In genomic region chr10:116756277-116756676, GRCh38 we compare ENCODE assay signal across 17 cellular contexts. TPM values are rescaled to one million over a fixed set of nuclear protein-coding genes. Genes with fewer than 3 reads are reported as not detected.
A peak's percentile ranks its signal among the peaks of the same experiment; 100 is the strongest.
DNase-seq lines count a peak whose midpoint lies in the region; ATAC-seq, FAIRE-seq and TF ChIP-seq lines count a peak whose summit lies in the region.
"Had no signal": no experiment of that assay in that cellular context is flagged by ENCODE, and none has a peak within 500 bp of the region (broad histone marks: within the 10 kb centered on the region; RNA-seq: fewer than 3 reads in every experiment).

No MANE protein-coding gene starts in this region.

- no peak overlapping the region for H3K9ac ChIP-seq in astrocyte (ENCODE audit: low read length)
- H3K9ac ChIP-seq: KMS-11 had no signal

- no peak overlapping the region for H3K27ac ChIP-seq in astrocyte (ENCODE audit: low read depth, low read length)
- no peak overlapping the region for H3K27ac ChIP-seq in upper lobe of right lung
- H3K27ac ChIP-seq in CD4-positive, alpha-beta T cell (ENCODE audit: low read depth, low read length): no peak overlapping the region
- H3K27ac ChIP-seq: hepatocyte, KMS-11 had no signal

- no peak for TF ChIP-seq CTCF in astrocyte (IDR thresholded peaks at IDR 0.05; ENCODE audit: insufficient read depth, low read depth, low read length)
- TF ChIP-seq CTCF in nephron (IDR thresholded peaks at IDR 0.05; ENCODE audit: unreplicated experiment in 3 of 3): no peak
- no peak for TF ChIP-seq CTCF in upper lobe of right lung (IDR thresholded peaks at IDR 0.05)
- TF ChIP-seq CTCF in CD4-positive, alpha-beta T cell (IDR thresholded peaks at IDR 0.05): no peak

- peak overlapping the region; percentile 65 for H2AFZ ChIP-seq in astrocyte (ENCODE audit: low read depth, low read length)
- H2AFZ ChIP-seq: hepatocyte had no signal

- no peak for DNase-seq in astrocyte (ENCODE audit: low read depth)
- peak; percentile 73 for DNase-seq in Right ventricle myocardium superior
- peak; percentile 61 for DNase-seq in upper lobe of right lung
- DNase-seq in activated T-helper 1 cell treated with anti-CD3 and anti-CD28 coated beads, Interleukin-12 subunit alpha, Interleukin-12 subunit beta, Interleukin-2, Interleukin-4 antibody, amounts not matched to agents 30 ng/mL and 10 ng/mL and 1 ng/mL, durations not matched to agents 14 hours and 24 hours and 36 hours (ENCODE audit: low spot score): no peak
- no peak for DNase-seq in CD4-positive, alpha-beta T cell
- DNase-seq: NCI-H187 treated with DMSO at 0.1 percent for 48 hours, NCI-H69, retina, SHP77 had no signal

- H3K9me3 ChIP-seq in astrocyte (ENCODE audit: insufficient read depth, low read depth, low read length): no peaks in the 10 kb centered on the region
- no peaks in the 10 kb centered on the region for H3K9me3 ChIP-seq in upper lobe of right lung
- peaks cover 5% of the 10 kb centered on the region for H3K9me3 ChIP-seq in CD4-positive, alpha-beta T cell (ENCODE audit: control insufficient read depth, low read length)

- H3K27me3 ChIP-seq in astrocyte (ENCODE audit: insufficient read depth, low read length): peaks cover 2% of the 10 kb centered on the region
- no peaks in the 10 kb centered on the region for H3K27me3 ChIP-seq in upper lobe of right lung
- peaks cover 15% of the 10 kb centered on the region for H3K27me3 ChIP-seq in CD4-positive, alpha-beta T cell (ENCODE audit: control insufficient read depth, insufficient read depth, low read length)

- POLR2A ChIA-PET in CD4-positive, alpha-beta T cell (lab: Charles Lee): no interaction called here

- H3K4me1 ChIP-seq in astrocyte (ENCODE audit: insufficient read depth, low read length) (no peaks in the 10 kb centered on the region), upper lobe of right lung (no peaks in the 10 kb centered on the region)

- no peaks in the 10 kb centered on the region for H3K79me2 ChIP-seq in astrocyte (ENCODE audit: insufficient read depth, low read length)
- H3K79me2 ChIP-seq: hepatocyte had no signal

- H3K36me3 ChIP-seq in astrocyte (ENCODE audit: insufficient read depth, low read length): no peaks in the 10 kb centered on the region
- no peaks in the 10 kb centered on the region for H3K36me3 ChIP-seq in upper lobe of right lung

- peaks cover 11% of the 10 kb centered on the region for H3K27me3 Mint-ChIP-seq in astrocyte (ENCODE audit: low read depth, unreplicated experiment)
- H3K27me3 Mint-ChIP-seq in nephron (ENCODE audit: low read depth): peaks cover 24% of the 10 kb centered on the region
- peaks cover 7% of the 10 kb centered on the region for H3K27me3 Mint-ChIP-seq in activated T-helper 1 cell treated with anti-CD3 and anti-CD28 coated beads, Interleukin-12 subunit alpha, Interleukin-12 subunit beta, Interleukin-2, Interleukin-4 antibody, amounts not matched to agents 30 ng/mL and 10 ng/mL and 1 ng/mL, durations not matched to agents 14 hours and 24 hours and 36 hours (ENCODE audit: insufficient read depth)
- H3K27me3 Mint-ChIP-seq in CD4-positive, alpha-beta T cell: peaks cover 77% of the 10 kb centered on the region

- no peaks in the 10 kb centered on the region for H4K20me1 ChIP-seq in astrocyte (ENCODE audit: insufficient read depth, low read length)

- no peak for FAIRE-seq in astrocyte (lab: Jason Lieb, UNC)
- FAIRE-seq: TTC549 had no signal

- no peaks in the 10 kb centered on the region for H3K36me3 Mint-ChIP-seq in astrocyte (ENCODE audit: low read depth, unreplicated experiment)
- H3K36me3 Mint-ChIP-seq in nephron (ENCODE audit: low read depth): no peaks in the 10 kb centered on the region
- H3K36me3 Mint-ChIP-seq in activated T-helper 1 cell treated with anti-CD3 and anti-CD28 coated beads, Interleukin-12 subunit alpha, Interleukin-12 subunit beta, Interleukin-2, Interleukin-4 antibody, amounts not matched to agents 30 ng/mL and 10 ng/mL and 1 ng/mL, durations not matched to agents 14 hours and 24 hours and 36 hours (ENCODE audit: low read depth): no peaks in the 10 kb centered on the region
- H3K36me3 Mint-ChIP-seq in CD4-positive, alpha-beta T cell (ENCODE audit: low read depth): no peaks in the 10 kb centered on the region
- H3K36me3 Mint-ChIP-seq: activated naive CD8-positive, alpha-beta T cell had no signal

- H3K9me3 Mint-ChIP-seq in astrocyte (ENCODE audit: unreplicated experiment) (peaks cover 3% of the 10 kb centered on the region), nephron (peaks cover 3% of the 10 kb centered on the region)
- no peaks in the 10 kb centered on the region for H3K9me3 Mint-ChIP-seq in activated T-helper 1 cell treated with anti-CD3 and anti-CD28 coated beads, Interleukin-12 subunit alpha, Interleukin-12 subunit beta, Interleukin-2, Interleukin-4 antibody, amounts not matched to agents 30 ng/mL and 10 ng/mL and 1 ng/mL, durations not matched to agents 14 hours and 24 hours and 36 hours
- H3K9me3 Mint-ChIP-seq in CD4-positive, alpha-beta T cell: peaks cover 4% of the 10 kb centered on the region
- H3K9me3 Mint-ChIP-seq: stimulated activated naive CD8-positive, alpha-beta T cell treated with anti-CD3 and anti-CD28 coated beads, Interleukin-15, Interleukin-2, amounts not matched to agents 100 ng/mL and 50 ng/mL, for 24 hours had no signal

- no peak overlapping the region for H3K4me3 ChIP-seq in astrocyte (ENCODE audit: insufficient read depth, low read depth, low read length)
- H3K4me3 ChIP-seq in upper lobe of right lung: no peak overlapping the region
- H3K4me3 ChIP-seq: hepatocyte had no signal

- CTCF ChIA-PET in CD4-positive, alpha-beta T cell (lab: Charles Lee): no interaction called here

- ATAC-seq in Right ventricle myocardium superior (ENCODE audit: poor library complexity): peak; percentile 87
- peak; percentile 62 for ATAC-seq in upper lobe of right lung
- no peak for ATAC-seq in HG03139 (IDR thresholded peaks at IDR 0.05; ENCODE audit: unreplicated experiment)
- ATAC-seq in GM21619 (IDR thresholded peaks at IDR 0.05; ENCODE audit: unreplicated experiment): no peak
- ATAC-seq in CD4-positive, alpha-beta T cell (ENCODE audit: poor library complexity): no peak

- H3K27ac Mint-ChIP-seq in astrocyte (ENCODE audit: unreplicated experiment) (no peak overlapping the region), nephron (peak overlapping the region in 2 of 3 experiments; percentile 34)
- H3K27ac Mint-ChIP-seq in activated T-helper 1 cell treated with anti-CD3 and anti-CD28 coated beads, Interleukin-12 subunit alpha, Interleukin-12 subunit beta, Interleukin-2, Interleukin-4 antibody, amounts not matched to agents 30 ng/mL and 10 ng/mL and 1 ng/mL, durations not matched to agents 14 hours and 24 hours and 36 hours: no peak overlapping the region
- no peak overlapping the region for H3K27ac Mint-ChIP-seq in CD4-positive, alpha-beta T cell
- H3K27ac Mint-ChIP-seq: activated naive CD8-positive, alpha-beta T cell; stimulated activated naive CD8-positive, alpha-beta T cell treated with anti-CD3 and anti-CD28 coated beads, Interleukin-15, Interleukin-2, amounts not matched to agents 100 ng/mL and 50 ng/mL, for 24 hours had no signal

- peaks cover 7% of the 10 kb centered on the region for H3K4me1 Mint-ChIP-seq in astrocyte (ENCODE audit: low read depth, unreplicated experiment)
- peaks cover 8% of the 10 kb centered on the region for H3K4me1 Mint-ChIP-seq in nephron
- no peaks in the 10 kb centered on the region for H3K4me1 Mint-ChIP-seq in activated T-helper 1 cell treated with anti-CD3 and anti-CD28 coated beads, Interleukin-12 subunit alpha, Interleukin-12 subunit beta, Interleukin-2, Interleukin-4 antibody, amounts not matched to agents 30 ng/mL and 10 ng/mL and 1 ng/mL, durations not matched to agents 14 hours and 24 hours and 36 hours (ENCODE audit: low read depth)
- H3K4me1 Mint-ChIP-seq in CD4-positive, alpha-beta T cell (ENCODE audit: low read depth): no peaks in the 10 kb centered on the region

- no peak overlapping the region for H3K4me2 ChIP-seq in astrocyte (ENCODE audit: low read length)
- H3K4me2 ChIP-seq: hepatocyte, KMS-11 had no signal

- intact Hi-C loops in Right ventricle myocardium superior (cut with DNase I): no loop called here
- intact Hi-C loops in upper lobe of right lung (cut with DNase I): no loop called here
- intact Hi-C loops in activated T-helper 1 cell treated with anti-CD3 and anti-CD28 coated beads, Interleukin-12 subunit alpha, Interleukin-12 subunit beta, Interleukin-2, Interleukin-4 antibody, amounts not matched to agents 30 ng/mL and 10 ng/mL and 1 ng/mL, durations not matched to agents 14 hours and 24 hours and 36 hours (cut with micrococcal nuclease): no loop called here
- intact Hi-C loops in CD4-positive, alpha-beta T cell (cut with DNase I, micrococcal nuclease): no loop called here

- H3K4me3 Mint-ChIP-seq in astrocyte (ENCODE audit: unreplicated experiment): no peak overlapping the region
- H3K4me3 Mint-ChIP-seq in nephron: no peak overlapping the region
- no peak overlapping the region for H3K4me3 Mint-ChIP-seq in activated T-helper 1 cell treated with anti-CD3 and anti-CD28 coated beads, Interleukin-12 subunit alpha, Interleukin-12 subunit beta, Interleukin-2, Interleukin-4 antibody, amounts not matched to agents 30 ng/mL and 10 ng/mL and 1 ng/mL, durations not matched to agents 14 hours and 24 hours and 36 hours
- H3K4me3 Mint-ChIP-seq in CD4-positive, alpha-beta T cell: no peak overlapping the region
- H3K4me3 Mint-ChIP-seq: activated naive CD8-positive, alpha-beta T cell; stimulated activated naive CD8-positive, alpha-beta T cell treated with anti-CD3 and anti-CD28 coated beads, Interleukin-15, Interleukin-2, amounts not matched to agents 100 ng/mL and 50 ng/mL, for 24 hours had no signal

RNA-seq across cellular contexts. Expression of gene HSPA12A, which starts 13.9 kb away (rescaled TPM):
- 7.9 and 11.1 TPM in 2 replicates for total RNA-seq in astrocyte
- total RNA-seq in Right ventricle myocardium superior: 15.9 TPM
- total RNA-seq in upper lobe of right lung: 7.4 TPM
- 0.05 TPM in 1 of 2 replicates, not detected in the other for total RNA-seq in activated T-helper 1 cell treated with anti-CD3 and anti-CD28 coated beads, Interleukin-12 subunit alpha, Interleukin-12 subunit beta, Interleukin-2, Interleukin-4 antibody, amounts not matched to agents 30 ng/mL and 10 ng/mL and 1 ng/mL, durations not matched to agents 14 hours and 24 hours and 36 hours
- total RNA-seq in CD4-positive, alpha-beta T cell: under 1 TPM in 1 of 2 experiments, not detected in 1; 0.49 TPM

Comparison
In these comparisons a context has a peak if more than half of its experiments do, and no peak if none do; other contexts are left out.
1. DNase-seq: peak in Right ventricle myocardium superior (single experiment) and upper lobe of right lung (single experiment); none in astrocyte (single experiment), activated T-helper 1 cell treated with anti-CD3 and anti-CD28 coated beads, Interleukin-12 subunit alpha, Interleukin-12 subunit beta, Interleukin-2, Interleukin-4 antibody, amounts not matched to agents 30 ng/mL and 10 ng/mL and 1 ng/mL, durations not matched to agents 14 hours and 24 hours and 36 hours (single experiment) and CD4-positive, alpha-beta T cell (0 of 10).
2. H3K27ac Mint-ChIP-seq: peak in nephron (2 of 3); none in astrocyte (single experiment), activated T-helper 1 cell treated with anti-CD3 and anti-CD28 coated beads, Interleukin-12 subunit alpha, Interleukin-12 subunit beta, Interleukin-2, Interleukin-4 antibody, amounts not matched to agents 30 ng/mL and 10 ng/mL and 1 ng/mL, durations not matched to agents 14 hours and 24 hours and 36 hours (single experiment) and CD4-positive, alpha-beta T cell (single experiment).
3. ATAC-seq: peak in Right ventricle myocardium superior (single experiment) and upper lobe of right lung (single experiment); none in HG03139 (single experiment), GM21619 (single experiment) and CD4-positive, alpha-beta T cell (single experiment).